Comparison of ENCODE assay signal across 9 cellular contexts in genomic region chrX:39309721-39310152, GRCh38.
A peak's percentile ranks its signal among the peaks of the same experiment; 100 is the strongest.
DNase-seq lines count a peak whose midpoint lies in the region; ATAC-seq and TF ChIP-seq lines count a peak whose summit lies in the region.
"Had no signal": no experiment of that assay in that cellular context is flagged by ENCODE, and none has a peak within 500 bp of the region (broad histone marks: within the 10 kb centered on the region; RNA-seq: fewer than 3 reads in every experiment).

No MANE protein-coding gene starts in this region.

- no TSS peak for BruUV-seq in PC-3 (replicated peaks; lab: Mats Ljungman, UMichigan)

- POLR2A ChIA-PET in activated CD8-positive, alpha-beta T cell treated with anti-CD3 and anti-CD28 coated beads for 36 hours (lab: Charles Lee) = interaction anchor here (0.6 to 1.4 kb wide), 3 partner anchors 18 to 179 kb away, joined by 3 to 5 read pairs (median 3); no protein-coding TSS in a partner anchor
- POLR2A ChIA-PET in PC-3 (lab: Charles Lee; ENCODE audit: unreplicated experiment) = no interaction called here

- no peak overlapping the region for H3K4me2 ChIP-seq in PC-3 (ENCODE audit: low read length)

- peak overlapping the region; percentile 100 for H3K27ac Mint-ChIP-seq in activated CD8-positive, alpha-beta T cell treated with anti-CD3 and anti-CD28 coated beads for 36 hours
- peak overlapping the region; percentile 48 for H3K27ac Mint-ChIP-seq in stimulated activated memory B cell treated with anti-CD40 and anti-IgM and Interleukin-4, amounts not matched to agents 10 μg/mL and 1 μg/mL and 100 μg/mL, for 72 hours

- DNase-seq in NCI-H748 (lab: John Stamatoyannopoulos, UW; ENCODE audit: unreplicated experiment) = peak; percentile 48
- DNase-seq in NCI-H748 treated with DMSO at 0.1 percent for 48 hours (lab: John Stamatoyannopoulos, UW) = no peak
- DNase-seq in activated CD8-positive, alpha-beta T cell treated with anti-CD3 and anti-CD28 coated beads for 36 hours = peak; percentile 70
- peak in 1 of 2 donors; percentile 52 for DNase-seq in heart right ventricle
- no peak for DNase-seq in inferior parietal cortex (ENCODE audit: extremely low spot score)
- no peak for DNase-seq in GOT3 (lab: John Stamatoyannopoulos, UW)
- no peak for DNase-seq in PC-3
- DNase-seq: Karpas-422 had no signal

- WGBS in heart right ventricle, 2 donors = 29 to 38% methylated on average over 7 of the region's 7 CpGs

- TF ChIP-seq CTCF in activated CD8-positive, alpha-beta T cell treated with anti-CD3 and anti-CD28 coated beads for 36 hours (IDR thresholded peaks at IDR 0.05) = no peak
- no peak for TF ChIP-seq CTCF in heart right ventricle (IDR thresholded peaks at IDR 0.05)
- TF ChIP-seq CTCF in PC-3 (conservative IDR thresholded peaks at IDR 0.05; ENCODE audit: low read depth, low read length) = no peak

- peak; percentile 72 for ATAC-seq in activated CD8-positive, alpha-beta T cell treated with anti-CD3 and anti-CD28 coated beads for 36 hours
- ATAC-seq in heart right ventricle (peak; percentile 41 to 90 (median 82)), PC-3 (no peak)
- no peak for ATAC-seq in stimulated activated memory B cell treated with anti-CD40 and anti-IgM and Interleukin-4, amounts not matched to agents 10 μg/mL and 1 μg/mL and 100 μg/mL, for 72 hours

- H3K27me3 ChIP-seq in heart right ventricle = peaks cover 0 to 16% (median 0%) of the 10 kb centered on the region in 7 donors
- H3K27me3 ChIP-seq in PC-3 (ENCODE audit: low read length) = peaks cover 14% of the 10 kb centered on the region

- H3K4me3 ChIP-seq in heart right ventricle (no peak overlapping the region), PC-3 (ENCODE audit: low read length) (no peak overlapping the region)

- H3K4me3 Mint-ChIP-seq in activated CD8-positive, alpha-beta T cell treated with anti-CD3 and anti-CD28 coated beads for 36 hours = peak overlapping the region; percentile 59
- no peak overlapping the region for H3K4me3 Mint-ChIP-seq in stimulated activated memory B cell treated with anti-CD40 and anti-IgM and Interleukin-4, amounts not matched to agents 10 μg/mL and 1 μg/mL and 100 μg/mL, for 72 hours

- no peaks in the 10 kb centered on the region for H3K27me3 Mint-ChIP-seq in activated CD8-positive, alpha-beta T cell treated with anti-CD3 and anti-CD28 coated beads for 36 hours
- peaks cover 6% of the 10 kb centered on the region for H3K27me3 Mint-ChIP-seq in stimulated activated memory B cell treated with anti-CD40 and anti-IgM and Interleukin-4, amounts not matched to agents 10 μg/mL and 1 μg/mL and 100 μg/mL, for 72 hours

- H3K79me2 ChIP-seq in PC-3 (ENCODE audit: low read length) = no peaks in the 10 kb centered on the region

- H3K36me3 ChIP-seq in heart right ventricle (no peaks in the 10 kb centered on the region), PC-3 (ENCODE audit: low read depth, low read length) (no peaks in the 10 kb centered on the region)

- no peaks in the 10 kb centered on the region for H3F3A ChIP-seq in PC-3 (ENCODE audit: low read length, unreplicated experiment)

- no peaks in the 10 kb centered on the region for H3K9me3 ChIP-seq in heart right ventricle
- H3K9me3 ChIP-seq in PC-3 (ENCODE audit: low read length) = no peaks in the 10 kb centered on the region

- H3K9me2 ChIP-seq in PC-3 (replicated peaks; ENCODE audit: low read length) = no peaks in the 10 kb centered on the region

- H3K4me1 Mint-ChIP-seq in activated CD8-positive, alpha-beta T cell treated with anti-CD3 and anti-CD28 coated beads for 36 hours (ENCODE audit: low read depth) = peaks cover 79% of the 10 kb centered on the region
- H3K4me1 Mint-ChIP-seq in stimulated activated memory B cell treated with anti-CD40 and anti-IgM and Interleukin-4, amounts not matched to agents 10 μg/mL and 1 μg/mL and 100 μg/mL, for 72 hours = peaks cover 26% of the 10 kb centered on the region

- no peaks in the 10 kb centered on the region for H4K20me1 ChIP-seq in PC-3 (ENCODE audit: low read length)

- H3K4me1 ChIP-seq in heart right ventricle = peaks cover 0 to 25% (median 12%) of the 10 kb centered on the region in 9 donors
- no peaks in the 10 kb centered on the region for H3K4me1 ChIP-seq in PC-3 (ENCODE audit: insufficient read depth, low read length)

- H3K9me3 Mint-ChIP-seq in activated CD8-positive, alpha-beta T cell treated with anti-CD3 and anti-CD28 coated beads for 36 hours = peaks cover 7% of the 10 kb centered on the region
- H3K9me3 Mint-ChIP-seq in stimulated activated memory B cell treated with anti-CD40 and anti-IgM and Interleukin-4, amounts not matched to agents 10 μg/mL and 1 μg/mL and 100 μg/mL, for 72 hours = no peaks in the 10 kb centered on the region

- H3K9ac ChIP-seq in PC-3 (ENCODE audit: low read length) = no peak overlapping the region

- no peak overlapping the region for H2AFZ ChIP-seq in PC-3 (ENCODE audit: low read length)

- CTCF ChIA-PET in activated CD8-positive, alpha-beta T cell treated with anti-CD3 and anti-CD28 coated beads for 36 hours (lab: Charles Lee) = interaction anchor here (0.7 to 0.9 kb wide), 2 partner anchors 17 to 574 kb away, joined by 3 read pairs; no protein-coding TSS in a partner anchor
- CTCF ChIA-PET in PC-3 (lab: Charles Lee) = no interaction called here

- intact Hi-C loops in activated CD8-positive, alpha-beta T cell treated with anti-CD3 and anti-CD28 coated beads for 36 hours (cut with micrococcal nuclease) = no loop called here
- intact Hi-C loops in heart right ventricle (cut with DNase I) = no loop called here
- intact Hi-C loops in PC-3 (cut with micrococcal nuclease) = no loop called here

- H3K36me3 Mint-ChIP-seq in activated CD8-positive, alpha-beta T cell treated with anti-CD3 and anti-CD28 coated beads for 36 hours (ENCODE audit: low read depth) = peaks cover 84% of the 10 kb centered on the region
- H3K36me3 Mint-ChIP-seq in stimulated activated memory B cell treated with anti-CD40 and anti-IgM and Interleukin-4, amounts not matched to agents 10 μg/mL and 1 μg/mL and 100 μg/mL, for 72 hours = no peaks in the 10 kb centered on the region

- H3K27ac ChIP-seq in heart right ventricle (peak overlapping the region in 7 of 10 donors; percentile 2 to 56 (median 44)), PC-3 (ENCODE audit: low read length) (no peak overlapping the region)

Comparison
In these comparisons a context has a peak if more than half of its experiments do, and no peak if none do; other contexts are left out.
1. DNase-seq: peak in NCI-H748 (single experiment) and activated CD8-positive, alpha-beta T cell treated with anti-CD3 and anti-CD28 coated beads for 36 hours (single experiment); none in NCI-H748 treated with DMSO at 0.1 percent for 48 hours (single experiment), inferior parietal cortex (single experiment), GOT3 (single experiment) and PC-3 (single experiment).
2. ATAC-seq: peak in activated CD8-positive, alpha-beta T cell treated with anti-CD3 and anti-CD28 coated beads for 36 hours (single experiment) and heart right ventricle (8 of 8); none in stimulated activated memory B cell treated with anti-CD40 and anti-IgM and Interleukin-4, amounts not matched to agents 10 μg/mL and 1 μg/mL and 100 μg/mL, for 72 hours (single experiment) and PC-3 (single experiment).